ENCODE assay signal across 1 cellular context in the genomic region with DNA sequence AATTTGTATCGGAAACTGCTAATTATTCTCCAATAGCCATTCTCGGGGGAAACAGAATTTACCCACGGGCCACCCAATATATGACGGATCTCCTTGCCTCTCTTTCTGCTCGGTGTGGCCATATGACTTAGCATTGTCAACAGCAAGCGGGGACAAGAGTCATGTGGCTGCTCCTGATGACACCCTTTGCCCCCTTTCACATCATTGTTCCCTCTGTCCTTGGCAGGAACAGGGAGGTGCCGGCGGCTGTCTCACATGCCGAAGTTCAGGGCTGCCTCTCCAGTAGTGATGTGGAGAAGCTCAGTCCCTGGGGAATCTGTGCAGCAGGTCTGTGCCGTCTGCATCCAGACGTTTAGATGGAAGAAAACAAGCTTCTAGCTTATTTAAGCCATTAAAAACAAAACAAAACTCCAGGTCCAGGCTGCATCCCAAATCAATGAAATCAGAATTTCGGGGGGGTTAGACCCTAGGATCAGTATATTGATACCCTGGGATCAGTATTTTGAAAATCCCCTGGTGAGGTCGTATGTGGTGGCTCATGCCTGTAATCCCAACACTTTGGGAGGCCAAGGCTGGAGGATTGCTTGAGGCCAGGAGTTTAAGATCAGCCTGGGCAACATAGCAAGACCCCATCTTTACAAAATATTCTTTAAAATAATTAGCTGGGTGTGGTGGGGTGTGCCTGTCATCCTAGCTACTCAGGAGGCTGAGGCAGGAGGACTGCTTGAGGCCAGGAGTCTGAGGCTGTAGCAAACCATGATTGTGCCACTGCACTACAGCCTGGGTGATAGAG.
TF ChIP-seq lines count a peak whose summit lies in the region.

No MANE protein-coding gene starts in this region.

TF ChIP-seq in HepG2, 621 proteins besides CTCF, POLR2A, EP300 and RAD21 (continued from another document):
- TF ChIP-seq ZNF646 (CRISPR knock-in tag; IDR thresholded peaks at IDR 0.05) (no peak), ZBTB21 (CRISPR knock-in tag; IDR thresholded peaks at IDR 0.05) (no peak), ZNF687 (CRISPR knock-in tag; IDR thresholded peaks at IDR 0.05) (peak; percentile 69), RFX1 (IDR thresholded peaks at IDR 0.05) (no peak), ZNF772 (CRISPR knock-in tag; IDR thresholded peaks at IDR 0.05) (no peak), RERE (CRISPR knock-in tag; IDR thresholded peaks at IDR 0.05; ENCODE audit: low read depth) (no peak), SAP130 (CRISPR knock-in tag; IDR thresholded peaks at IDR 0.05; ENCODE audit: low read depth) (peak; percentile 71)
- TF ChIP-seq, protein P1, sequence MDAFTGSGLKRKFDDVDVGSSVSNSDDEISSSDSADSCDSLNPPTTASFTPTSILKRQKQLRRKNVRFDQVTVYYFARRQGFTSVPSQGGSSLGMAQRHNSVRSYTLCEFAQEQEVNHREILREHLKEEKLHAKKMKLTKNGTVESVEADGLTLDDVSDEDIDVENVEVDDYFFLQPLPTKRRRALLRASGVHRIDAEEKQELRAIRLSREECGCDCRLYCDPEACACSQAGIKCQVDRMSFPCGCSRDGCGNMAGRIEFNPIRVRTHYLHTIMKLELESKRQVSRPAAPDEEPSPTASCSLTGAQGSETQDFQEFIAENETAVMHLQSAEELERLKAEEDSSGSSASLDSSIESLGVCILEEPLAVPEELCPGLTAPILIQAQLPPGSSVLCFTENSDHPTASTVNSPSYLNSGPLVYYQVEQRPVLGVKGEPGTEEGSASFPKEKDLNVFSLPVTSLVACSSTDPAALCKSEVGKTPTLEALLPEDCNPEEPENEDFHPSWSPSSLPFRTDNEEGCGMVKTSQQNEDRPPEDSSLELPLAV (CRISPR knock-in tag; conservative IDR thresholded peaks at IDR 0.05; ENCODE audit: low read depth): no peak
